ENCODE assay signal across 8 cellular contexts in the genomic region with DNA sequence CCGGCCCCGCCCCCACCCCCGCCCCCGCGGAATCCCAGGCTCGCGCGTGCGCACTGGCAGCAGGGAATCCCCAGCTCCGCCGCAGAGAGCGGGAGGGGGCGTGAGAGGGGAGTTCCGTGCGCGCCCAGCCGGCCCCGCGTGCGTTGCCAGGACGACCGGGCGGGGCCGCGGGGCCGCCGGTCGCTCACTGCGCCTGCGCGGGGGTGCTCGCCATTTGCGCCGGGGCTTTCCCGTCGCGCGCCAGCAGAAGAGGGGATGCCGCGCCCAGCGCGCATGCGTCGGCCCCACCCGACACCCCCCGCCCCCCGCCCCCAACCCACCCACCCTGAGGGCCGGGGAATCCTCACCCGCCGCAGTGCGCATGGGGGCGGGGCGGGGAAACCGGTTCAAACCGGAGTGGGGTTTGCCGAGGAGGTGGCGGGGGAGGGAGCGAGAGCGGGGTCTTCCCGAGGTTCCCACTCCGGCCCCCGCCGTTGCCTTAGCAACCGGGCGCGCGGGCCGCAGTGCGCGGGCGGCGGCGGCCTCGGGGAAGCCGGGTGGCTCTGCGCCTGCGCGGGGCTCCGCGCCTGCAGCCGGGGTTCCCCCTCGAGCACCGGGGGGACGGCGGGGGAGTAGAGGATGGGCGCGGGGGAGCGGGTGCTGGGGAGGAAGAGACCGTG. TPM values are rescaled to one million over a fixed set of nuclear protein-coding genes. Genes with fewer than 3 reads are reported as not detected.
A peak's percentile ranks its signal among the peaks of the same experiment; 100 is the strongest.
DNase-seq lines count a peak whose midpoint lies in the region; ATAC-seq, FAIRE-seq and TF ChIP-seq lines count a peak whose summit lies in the region.

No MANE protein-coding gene starts in this region.

- TF ChIP-seq EP300 in A549 (IDR thresholded peaks at IDR 0.05), result no peak

- H3K27ac ChIP-seq in A549, result peak overlapping the region; percentile 82 to 98
- peak overlapping the region; percentile 74 for H3K27ac ChIP-seq in VCaP
- H3K27ac ChIP-seq in smooth muscle cell (ENCODE audit: low read depth), result no peak overlapping the region

- TF ChIP-seq POLR2A in A549 (IDR thresholded peaks at IDR 0.05; ENCODE audit: low read length), result no peak

- H3K9me3 ChIP-seq in A549 (no peaks in the 10 kb centered on the region), smooth muscle cell (replicated peaks; ENCODE audit: low read depth) (no peaks in the 10 kb centered on the region)

- peak; percentile 85 to 90 for DNase-seq in A549 (ENCODE audit: low read depth in 1 of 2, low spot score in 1 of 2)
- peak; percentile 97 for DNase-seq in NCI-H2196 treated with DMSO at 0.1 percent for 48 hours (lab: John Stamatoyannopoulos, UW; ENCODE audit: unreplicated experiment)
- DNase-seq in MCF 10A (ENCODE audit: unreplicated experiment), result peak; percentile 94
- DNase-seq in iPS-NIHi7 (ENCODE audit: extremely low spot score), result peak; percentile 96
- peak; percentile 92 for DNase-seq in smooth muscle cell (lab: John Stamatoyannopoulos, UW; ENCODE audit: unreplicated experiment)

- H3K27me3 Mint-ChIP-seq in MCF 10A (ENCODE audit: insufficient read depth, unreplicated experiment), result peaks cover 39% of the 10 kb centered on the region

- FAIRE-seq in A549 (lab: Jason Lieb, UNC), result no peak

- no peaks in the 10 kb centered on the region for H3F3A ChIP-seq in smooth muscle cell (ENCODE audit: low read depth)

- H3K4me1 Mint-ChIP-seq in MCF 10A (ENCODE audit: insufficient read depth, unreplicated experiment), result peaks cover 19% of the 10 kb centered on the region

- H3K9ac ChIP-seq in smooth muscle cell (ENCODE audit: low read depth), result peak overlapping the region; percentile 81

- H2AFZ ChIP-seq in smooth muscle cell (ENCODE audit: low read depth), result no peak overlapping the region

- TF ChIP-seq RAD21 in A549 (conservative IDR thresholded peaks at IDR 0.05 in 1 of 2, IDR thresholded peaks at IDR 0.05 in 1 of 2), result no peak

- peaks cover 45% of the 10 kb centered on the region for H3K27me3 ChIP-seq in smooth muscle cell (ENCODE audit: low read depth)

- intact Hi-C loops in MCF 10A (cut with micrococcal nuclease), result no loop called here

- H3K4me2 ChIP-seq in A549 (peak overlapping the region; percentile 98), smooth muscle cell (peak overlapping the region; percentile 99)

- CTCF ChIA-PET in A549 (lab: Yijun Ruan, JAX) (interaction anchor here (1.1 to 24.1 kb wide), 4 partner anchors 7 to 77 kb away, joined by 3 to 493 read pairs (median 38); a partner anchor contains a TSS), MCF 10A (lab: Yijun Ruan, JAX) (interaction anchor here (0.6 to 4.6 kb wide), 6 partner anchors 10 to 584 kb away, joined by 3 to 67 read pairs (median 4); no protein-coding TSS in a partner anchor)

- H3K9me3 Mint-ChIP-seq in MCF 10A (ENCODE audit: unreplicated experiment), result no peaks in the 10 kb centered on the region

- no peaks in the 10 kb centered on the region for H3K79me2 ChIP-seq in smooth muscle cell (ENCODE audit: low read depth)

- POLR2A ChIA-PET in A549 (lab: Yijun Ruan, JAX) (interaction anchor here (0.5 to 1.0 kb wide), 4 partner anchors 10 to 82 kb away, joined by 3 to 6 read pairs (median 3); no protein-coding TSS in a partner anchor), MCF 10A (lab: Yijun Ruan, JAX) (interaction anchor here (0.6 to 1.8 kb wide), 6 partner anchors 10 to 322 kb away, joined by 3 to 15 read pairs (median 3); a partner anchor contains a TSS)

- ATAC-seq in A549 (peak; percentile 51 to 62), GM18873 (IDR thresholded peaks at IDR 0.05; ENCODE audit: low FRiP score, unreplicated experiment) (peak; percentile 35), HG03175 (IDR thresholded peaks at IDR 0.05; ENCODE audit: unreplicated experiment) (peak; percentile 59)

- TF ChIP-seq CTCF in A549 (IDR thresholded peaks at IDR 0.05) (no peak), VCaP (conservative IDR thresholded peaks at IDR 0.05) (0 out of 2 replicates have a peak, but pooled peaks have one; percentile 1), MCF 10A (IDR thresholded peaks at IDR 0.05; ENCODE audit: unreplicated experiment) (no peak), smooth muscle cell (IDR thresholded peaks at IDR 0.05; ENCODE audit: borderline replicate concordance, insufficient read depth, poor library complexity, severe bottlenecking) (no peak)

- peaks cover 42% of the 10 kb centered on the region for H3K4me1 ChIP-seq in A549
- peaks cover 43% of the 10 kb centered on the region for H3K4me1 ChIP-seq in smooth muscle cell (ENCODE audit: low read depth)

- BruUV-seq in MCF 10A (replicated peaks; lab: Mats Ljungman, UMichigan), result no TSS peak

- 0% methylated on average over 11 of the region's 89 CpGs for WGBS in A549 (ENCODE audit: missing lambda C conversion rate)
- WGBS in smooth muscle cell (ENCODE audit: low lambda C conversion rate), result 0% methylated on average over 20 of the region's 89 CpGs

- peak overlapping the region; percentile 92 for H3K27ac Mint-ChIP-seq in MCF 10A (ENCODE audit: low read depth, unreplicated experiment)

- H3K4me3 ChIP-seq in A549 (peak overlapping the region; percentile 52), smooth muscle cell (peak overlapping the region; percentile 64)

- H3K36me3 ChIP-seq in smooth muscle cell (ENCODE audit: low read depth), result no peaks in the 10 kb centered on the region

- no peaks in the 10 kb centered on the region for H3K36me3 Mint-ChIP-seq in MCF 10A (ENCODE audit: insufficient read depth, unreplicated experiment)

- H3K4me3 Mint-ChIP-seq in MCF 10A (ENCODE audit: unreplicated experiment), result peak overlapping the region; percentile 83

- peaks cover 4% of the 10 kb centered on the region for H4K20me1 ChIP-seq in smooth muscle cell (ENCODE audit: low read depth)

TF ChIP-seq in A549, 52 proteins besides CTCF, POLR2A, EP300 and RAD21:
- TF ChIP-seq MAZ (IDR thresholded peaks at IDR 0.05; ENCODE audit: borderline replicate concordance, low read depth, low read length) (peak; percentile 75), HOXA7 (CRISPR knock-in tag; IDR thresholded peaks at IDR 0.05) (no peak)

RNA-seq across cellular contexts. Expression of a gene that starts 15.1 kb away (rescaled TPM):
- polyA plus RNA-seq in A549 (2011; rRNA removed) (20.8 and 35.4 TPM in 2 replicates), A549 (2017; fragmentation: RNase III; extraction: RNeasy Plus Mini Kit Qiagen cat#74134 plus additional on column Dnase treatment) (113 to 123 TPM (median 116 TPM) in 3 replicates), smooth muscle cell (156 and 179 TPM in 2 replicates)
- polyA plus RNA-seq in A549 (2012; cell fraction: cytosol; rRNA removed), result 175 and 186 TPM in 2 replicates
- polyA plus RNA-seq in A549 (2012; cell fraction: nucleus; rRNA removed), result 127 and 154 TPM in 2 replicates
- 3.9 and 10.2 TPM in 2 replicates for polyA minus RNA-seq in A549 (2011; rRNA and poly(A)+ RNA removed)
- total RNA-seq in MCF 10A (2022) (122 and 131 TPM in 2 replicates), smooth muscle cell (32.1 and 34.5 TPM in 2 replicates)

RNA-seq across cellular contexts. Expression of a gene that starts 19.0 kb away (rescaled TPM):
- polyA plus RNA-seq in A549 (2011; rRNA removed) (0.20 and 0.43 TPM in 2 replicates), A549 (2017; fragmentation: RNase III; extraction: RNeasy Plus Mini Kit Qiagen cat#74134 plus additional on column Dnase treatment) (0.56 to 0.85 TPM (median 0.69 TPM) in 3 replicates), smooth muscle cell (4.2 and 4.6 TPM in 2 replicates)
- polyA plus RNA-seq in A549 (2012; cell fraction: cytosol; rRNA removed), result 0.62 and 0.69 TPM in 2 replicates
- 0.28 and 0.89 TPM in 2 replicates for polyA plus RNA-seq in A549 (2012; cell fraction: nucleus; rRNA removed)
- 0.37 and 0.63 TPM in 2 replicates for polyA minus RNA-seq in A549 (2011; rRNA and poly(A)+ RNA removed)
- total RNA-seq in MCF 10A (2022) (not detected in 2 replicates), smooth muscle cell (0.22 and 5.3 TPM in 2 replicates)
